In the genomic region with DNA sequence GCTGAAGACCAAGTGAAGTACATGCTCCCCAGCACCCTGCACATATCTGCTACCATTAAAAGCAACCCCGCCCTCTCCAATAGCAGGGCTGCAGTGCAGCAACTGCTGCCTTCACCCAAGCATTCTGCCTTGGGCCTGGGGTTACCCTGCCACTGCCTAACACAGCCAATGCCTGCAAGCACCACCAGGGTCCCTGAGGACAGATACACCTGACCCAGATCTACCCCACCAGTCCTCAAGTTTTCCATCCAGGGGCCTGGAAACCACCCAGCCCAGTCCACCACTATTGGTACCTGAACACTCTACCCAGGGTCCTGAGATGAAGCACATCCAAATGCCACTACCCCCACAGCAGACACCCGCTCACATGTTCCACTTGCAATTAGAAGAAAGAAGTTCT, we compare ENCODE assay signal across 20 cellular contexts.
"Had no signal": no experiment of that assay in that cellular context is flagged by ENCODE, and none has a peak within 500 bp of the region (broad histone marks: within the 10 kb centered on the region; RNA-seq: fewer than 3 reads in every experiment).

No MANE protein-coding gene starts in this region.

- H3K36me3 Mint-ChIP-seq: mesothelial cell of epicardium had no signal

- H3K4me3 Mint-ChIP-seq: dendritic cell treated with granulocyte-macrophage colony-stimulating factor and Interleukin-4, amounts not matched to agents 40 ng/mL and 50 ng/mL, for 4 days; effector memory CD8-positive, alpha-beta T cell; mesothelial cell of epicardium had no signal

- H3K4me1 ChIP-seq: colonic mucosa, foreskin keratinocyte, left lung, lower lobe of right lung had no signal

- H3K9me3 Mint-ChIP-seq: dendritic cell treated with granulocyte-macrophage colony-stimulating factor and Interleukin-4, amounts not matched to agents 40 ng/mL and 50 ng/mL, for 4 days; effector memory CD8-positive, alpha-beta T cell had no signal

- H3K27me3 ChIP-seq: colonic mucosa, esophagus muscularis mucosa, gastroesophageal sphincter, heart right ventricle, left lung had no signal

- H3K9me3 ChIP-seq: colonic mucosa, esophagus muscularis mucosa, gastroesophageal sphincter, heart right ventricle, left lung, lower lobe of right lung, mucosa of descending colon had no signal

- H3K27me3 Mint-ChIP-seq: dendritic cell treated with granulocyte-macrophage colony-stimulating factor and Interleukin-4, amounts not matched to agents 40 ng/mL and 50 ng/mL, for 4 days had no signal

- H3K4me1 Mint-ChIP-seq: mesothelial cell of epicardium had no signal

- H3K27ac Mint-ChIP-seq: dendritic cell treated with granulocyte-macrophage colony-stimulating factor and Interleukin-4, amounts not matched to agents 40 ng/mL and 50 ng/mL, for 4 days; effector memory CD8-positive, alpha-beta T cell; mesothelial cell of epicardium had no signal

- H3K27ac ChIP-seq: colonic mucosa, esophagus muscularis mucosa, foreskin keratinocyte, gastroesophageal sphincter, left lung, lower lobe of right lung had no signal

- ATAC-seq: effector memory CD8-positive, alpha-beta T cell; foreskin keratinocyte; gastroesophageal sphincter; left cardiac atrium; left lung; lower lobe of right lung; mucosa of descending colon had no signal

- H3K36me3 ChIP-seq: colonic mucosa, esophagus muscularis mucosa, gastroesophageal sphincter, heart right ventricle, left lung, lower lobe of right lung had no signal

- H3K4me3 ChIP-seq: colonic mucosa, esophagus muscularis mucosa, gastroesophageal sphincter, heart right ventricle, left lung, lower lobe of right lung, mucosa of descending colon had no signal

- DNase-seq: cerebellar nuclear complex; colonic mucosa; cortex of kidney; effector CD8-positive, alpha-beta T cell; effector memory CD8-positive, alpha-beta T cell; foreskin keratinocyte; glutamatergic neuron; head of caudate nucleus; heart right ventricle; hippocampal formation; left cardiac atrium; left lung; left ventricle myocardium superior; lower lobe of right lung; mesenchymal stem cell; mucosa of descending colon had no signal
